Comparison of ENCODE assay signal across 22 cellular contexts in genomic region chr5:17329566-17329965, GRCh38.
"Had no signal": no experiment of that assay in that cellular context is flagged by ENCODE, and none has a peak within 500 bp of the region (broad histone marks: within the 10 kb centered on the region; RNA-seq: fewer than 3 reads in every experiment).

No MANE protein-coding gene starts in this region.

- DNase-seq: activated CD4-positive, alpha-beta T cell treated with anti-CD3 and anti-CD28 coated beads, Interleukin-2, amount 10 ng/mL, durations not matched to agents 24 days and 14 days; activated CD4-positive, alpha-beta T cell treated with anti-CD3 and anti-CD28 coated beads, Interleukin-2, amount 50 U/mL, for 4 hours; activated CD8-positive, alpha-beta T cell treated with anti-CD3 and anti-CD28 coated beads for 36 hours; activated effector memory CD4-positive, alpha-beta T cell treated with anti-CD3 and anti-CD28 coated beads, Interleukin-2, amount 50 U/mL, for 16 hours; activated naive CD4-positive, alpha-beta T cell; activated naive CD8-positive, alpha-beta T cell treated with anti-CD3 and anti-CD28 coated beads, Interleukin-2, amount 10 ng/mL, durations not matched to agents 7 days and 5 days; activated T-cell treated with anti-CD3 and anti-CD28 coated beads, Interleukin-2, amount 50 U/mL, for 1 hour; activated T-cell treated with anti-CD3 and anti-CD28 coated beads, Interleukin-2, amount 50 U/mL, for 72 hours; amygdala; NCI-H1105; NCI-H1436 treated with DMSO at 0.1 percent for 48 hours; NCI-H187 treated with DMSO at 0.1 percent for 48 hours; NCI-H2081 treated with DMSO at 0.1 percent for 48 hours; NCI-H226; NCI-H446 treated with DMSO at 0.1 percent for 48 hours; NCI-H524; NK-92 treated with Interleukin-12 subunit alpha and Interleukin-12 subunit beta, amount 100 ng/mL, for 24 hours; Right ventricle myocardium superior; T1000 had no signal

- H3K9me3 ChIP-seq: ascending aorta had no signal

- H3K36me3 ChIP-seq: ascending aorta, cardiac muscle cell had no signal

- H3K4me3 ChIP-seq: ascending aorta, cardiac muscle cell had no signal

- H3K27ac ChIP-seq: ascending aorta, cardiac muscle cell, KMS-11 had no signal

- H3K27me3 ChIP-seq: ascending aorta, cardiac muscle cell had no signal

- H3K4me1 ChIP-seq: ascending aorta had no signal

- H3K4me2 ChIP-seq: KMS-11 had no signal
